ENCODE assay signal across 22 cellular contexts in genomic region chr7:24975172-24975571, GRCh38. TPM values are rescaled to one million over a fixed set of nuclear protein-coding genes. Genes with fewer than 3 reads are reported as not detected.
DNase-seq lines count a peak whose midpoint lies in the region; ATAC-seq, FAIRE-seq and TF ChIP-seq lines count a peak whose summit lies in the region.
"Had no signal": no experiment of that assay in that cellular context is flagged by ENCODE, and none has a peak within 500 bp of the region (broad histone marks: within the 10 kb centered on the region; RNA-seq: fewer than 3 reads in every experiment).

No MANE protein-coding gene starts in this region.

- H3K4me3 Mint-ChIP-seq in T-helper 17 cell: peak overlapping the region; percentile 64
- H3K4me3 Mint-ChIP-seq in activated CD4-positive, alpha-beta memory T cell treated with anti-CD3 and anti-CD28 coated beads, Interleukin-2, amount 10 ng/mL, durations not matched to agents 7 days and 5 days: no peak overlapping the region
- H3K4me3 Mint-ChIP-seq: GM23338 had no signal

- H3K14ac ChIP-seq in IMR-90 (replicated peaks; ENCODE audit: low read depth, low read length): no peak overlapping the region

- TF ChIP-seq RAD21 in IMR-90 (IDR thresholded peaks at IDR 0.05; ENCODE audit: low read length): no peak

- FAIRE-seq in keratinocyte (lab: Jason Lieb, UNC): no peak
- FAIRE-seq: D721Med, RCC 7860 had no signal

- H3K27me3 Mint-ChIP-seq in T-helper 17 cell: no peaks in the 10 kb centered on the region
- H3K27me3 Mint-ChIP-seq in activated CD4-positive, alpha-beta memory T cell treated with anti-CD3 and anti-CD28 coated beads, Interleukin-2, amount 10 ng/mL, durations not matched to agents 7 days and 5 days: no peaks in the 10 kb centered on the region
- H3K27me3 Mint-ChIP-seq: CD8-positive, alpha-beta memory T cell had no signal

- H2AFZ ChIP-seq in IMR-90 (replicated peaks; ENCODE audit: low read length, poor library complexity) (no peak overlapping the region), keratinocyte (ENCODE audit: control insufficient read depth, low read length) (no peak overlapping the region)
- H2AFZ ChIP-seq: GM23338 had no signal

- no peak for ATAC-seq in IMR-90 (ENCODE audit: low read depth)
- ATAC-seq in T-helper 17 cell: no peak
- no peak for ATAC-seq in GM18858 (IDR thresholded peaks at IDR 0.05; ENCODE audit: unreplicated experiment)
- ATAC-seq: GM23338 had no signal

- H3K4ac ChIP-seq in IMR-90 (ENCODE audit: low read depth, low read length): no peak overlapping the region; the same call in 1 of the 2 replicates

- no peak overlapping the region for H3K4me3 ChIP-seq in DOHH2 (ENCODE audit: low read length)
- no peak overlapping the region for H3K4me3 ChIP-seq in IMR-90 (ENCODE audit: insufficient read depth, low read depth, low read length)
- no peak overlapping the region for H3K4me3 ChIP-seq in keratinocyte (ENCODE audit: control insufficient read depth in 2 of 3, extremely low read depth in 1 of 3, insufficient read depth in 2 of 3, low read depth in 1 of 3, low read length in 3 of 3)
- H3K4me3 ChIP-seq: GM23338, MG63 had no signal

- intact Hi-C loops in IMR-90 (cut with micrococcal nuclease): loop anchor here (10.0 kb wide), 1 partner anchor 50 kb away; no protein-coding TSS in a partner anchor

- H3K9me3 Mint-ChIP-seq in activated CD4-positive, alpha-beta memory T cell treated with anti-CD3 and anti-CD28 coated beads, Interleukin-2, amount 10 ng/mL, durations not matched to agents 7 days and 5 days: no peaks in the 10 kb centered on the region
- H3K9me3 Mint-ChIP-seq: CD8-positive, alpha-beta memory T cell; GM23338 had no signal

- H3K4me1 ChIP-seq in DOHH2 (ENCODE audit: control insufficient read depth, low read length) (peaks cover 80% of the 10 kb centered on the region), IMR-90 (ENCODE audit: control insufficient read depth, insufficient read depth, low read length) (peaks cover 26% of the 10 kb centered on the region), keratinocyte (ENCODE audit: control insufficient read depth, extremely low read depth, insufficient read depth, low read length) (peaks cover 62% of the 10 kb centered on the region)

- H4K91ac ChIP-seq in IMR-90 (ENCODE audit: insufficient read depth, low read depth, low read length): no peak overlapping the region; the same call in 1 of the 2 replicates

- no peaks in the 10 kb centered on the region for H3K9me2 ChIP-seq in DOHH2 (replicated peaks; ENCODE audit: control insufficient read depth, low read length)

- in situ Hi-C loops in IMR-90 (cut with MboI; ENCODE audit: low sequenced_read_pairs): no loop called here

- POLR2A ChIA-PET in IMR-90 (lab: Charles Lee; ENCODE audit: unreplicated experiment): no interaction called here
- POLR2A ChIA-PET in activated CD4-positive, alpha-beta memory T cell treated with anti-CD3 and anti-CD28 coated beads, Interleukin-2, amount 10 ng/mL, durations not matched to agents 7 days and 5 days (lab: Charles Lee): no interaction called here

- no peak for DNase-seq in IMR-90
- no peak for DNase-seq in T-helper 17 cell
- DNase-seq in keratinocyte (ENCODE audit: low read depth, low spot score): no peak
- no peak for DNase-seq in DMS 273 treated with DMSO at 0.1 percent for 48 hours (lab: John Stamatoyannopoulos, UW)
- DNase-seq in activated CD4-positive, alpha-beta memory T cell treated with anti-CD3 and anti-CD28 coated beads, Interleukin-2, amount 10 ng/mL, durations not matched to agents 7 days and 5 days: no peak
- DNase-seq: C1 segment of cervical spinal cord; CD8-positive, alpha-beta memory T cell; DMS79; HCEC 1CT; KBM-7; MG63; NCI-H1048; NCI-H1436; NCI-H2029 treated with DMSO at 0.1 percent for 48 hours; NCI-H2171 treated with DMSO at 0.1 percent for 48 hours; NCI-H446; SHP77 had no signal

- H4K8ac ChIP-seq in IMR-90 (ENCODE audit: low read depth in 2 of 2, low read length in 2 of 2): no peak overlapping the region; a peak in 1 of 4 replicates

- no peak overlapping the region; the same call in 1 of the 2 replicates for H2BK120ac ChIP-seq in IMR-90 (ENCODE audit: low read depth, low read length)

- peaks cover 49% of the 10 kb centered on the region for H4K20me1 ChIP-seq in DOHH2 (ENCODE audit: control insufficient read depth, insufficient read depth, low read depth, low read length)
- peaks cover 7% of the 10 kb centered on the region for H4K20me1 ChIP-seq in IMR-90 (ENCODE audit: insufficient read depth, low read length)
- no peaks in the 10 kb centered on the region for H4K20me1 ChIP-seq in keratinocyte (ENCODE audit: control insufficient read depth, extremely low read depth, insufficient read depth, low read length)

- no peak overlapping the region for H2BK20ac ChIP-seq in IMR-90 (ENCODE audit: low read depth, low read length)

- no peak overlapping the region for H4K5ac ChIP-seq in IMR-90 (ENCODE audit: low read depth, low read length)

- peaks cover 14 to 58% of the 10 kb centered on the region in 2 experiments for H3K79me1 ChIP-seq in IMR-90 (ENCODE audit: low read depth in 1 of 2, low read length in 2 of 2)

- no peak overlapping the region for H3K18ac ChIP-seq in IMR-90 (ENCODE audit: low read depth, low read length)

- peak overlapping the region; percentile 84 for H2BK5ac ChIP-seq in IMR-90 (ENCODE audit: low read depth, low read length, poor library complexity, severe bottlenecking)

- no peak overlapping the region for H2AK9ac ChIP-seq in IMR-90 (replicated peaks; ENCODE audit: low read depth, low read length, poor library complexity)

- peak overlapping the region; percentile 84; the same call in 1 of the 2 replicates for H3K23ac ChIP-seq in IMR-90 (ENCODE audit: low read depth, low read length)

- H2BK15ac ChIP-seq in IMR-90 (ENCODE audit: low read depth, low read length): no peak overlapping the region; the same call in 2 of the 3 replicates

- no peaks in the 10 kb centered on the region for H3K36me3 Mint-ChIP-seq in T-helper 17 cell (ENCODE audit: low read depth)
- peaks cover 60% of the 10 kb centered on the region for H3K36me3 Mint-ChIP-seq in activated CD4-positive, alpha-beta memory T cell treated with anti-CD3 and anti-CD28 coated beads, Interleukin-2, amount 10 ng/mL, durations not matched to agents 7 days and 5 days (ENCODE audit: low read depth)

- H2AK5ac ChIP-seq in IMR-90 (ENCODE audit: low read depth, low read length): no peak overlapping the region

- no peak overlapping the region for H3K9ac ChIP-seq in IMR-90 (ENCODE audit: low read depth, low read length)
- H3K9ac ChIP-seq in keratinocyte (ENCODE audit: control insufficient read depth, extremely low read depth, insufficient read depth, low read length): no peak overlapping the region

- peaks cover 64% of the 10 kb centered on the region for H3K4me1 Mint-ChIP-seq in T-helper 17 cell
- H3K4me1 Mint-ChIP-seq in activated CD4-positive, alpha-beta memory T cell treated with anti-CD3 and anti-CD28 coated beads, Interleukin-2, amount 10 ng/mL, durations not matched to agents 7 days and 5 days: peaks cover 73% of the 10 kb centered on the region

- no peak overlapping the region for H3K27ac Mint-ChIP-seq in T-helper 17 cell
- H3K27ac Mint-ChIP-seq in activated CD4-positive, alpha-beta memory T cell treated with anti-CD3 and anti-CD28 coated beads, Interleukin-2, amount 10 ng/mL, durations not matched to agents 7 days and 5 days: no peak overlapping the region
- H3K27ac Mint-ChIP-seq: GM23338 had no signal

- CTCF ChIA-PET in IMR-90 (lab: Yijun Ruan, JAX): no interaction called here
- CTCF ChIA-PET in activated CD4-positive, alpha-beta memory T cell treated with anti-CD3 and anti-CD28 coated beads, Interleukin-2, amount 10 ng/mL, durations not matched to agents 7 days and 5 days (lab: Charles Lee): interaction anchor here (1.0 to 1.4 kb wide), 2 partner anchors 154 to 163 kb away, joined by 3 to 4 read pairs; no protein-coding TSS in a partner anchor

- H3K27ac ChIP-seq in DOHH2 (ENCODE audit: low read depth, low read length): no peak overlapping the region
- H3K27ac ChIP-seq in IMR-90 (ENCODE audit: insufficient read depth, low read length): no peak overlapping the region
- H3K27ac ChIP-seq in keratinocyte (ENCODE audit: control insufficient read depth, insufficient read depth, low read length): no peak overlapping the region

- dilution Hi-C loops in IMR-90 (cut with HindIII; ENCODE audit: low sequenced_read_pairs, unreplicated experiment): no loop called here
- dilution Hi-C loops in keratinocyte (cut with MboI; ENCODE audit: extremely low pct_ligation_motif_present, low sequenced_read_pairs): no loop called here

- H3F3A ChIP-seq in DOHH2 (ENCODE audit: control insufficient read depth, insufficient read depth): no peaks in the 10 kb centered on the region

- peaks cover 17% of the 10 kb centered on the region for H3K9me1 ChIP-seq in IMR-90 (ENCODE audit: insufficient read depth, low read length)
- H3K9me1 ChIP-seq in keratinocyte (ENCODE audit: control insufficient read depth, extremely low read depth, insufficient read depth, low read length): peaks cover 2% of the 10 kb centered on the region

- H3K4me2 ChIP-seq in DOHH2 (ENCODE audit: low read length) (peak overlapping the region; percentile 90; the same call in 1 of the 2 replicates), IMR-90 (ENCODE audit: low read depth, low read length) (no peak overlapping the region), keratinocyte (ENCODE audit: control insufficient read depth, extremely low read depth, insufficient read depth, low read depth, low read length) (peak overlapping the region; percentile 57)
- H3K4me2 ChIP-seq: GM23338 had no signal

- H3K27me3 ChIP-seq in DOHH2 (ENCODE audit: control insufficient read depth, low read length) (no peaks in the 10 kb centered on the region), IMR-90 (ENCODE audit: control insufficient read depth, insufficient read depth, low read length) (no peaks in the 10 kb centered on the region), keratinocyte (ENCODE audit: control insufficient read depth, extremely low read depth, insufficient read depth, low read length) (no peaks in the 10 kb centered on the region)
- H3K27me3 ChIP-seq: MG63 had no signal

- peaks cover 38% of the 10 kb centered on the region for H3K36me3 ChIP-seq in DOHH2 (ENCODE audit: control insufficient read depth, low read length)
- H3K36me3 ChIP-seq in IMR-90 (ENCODE audit: control insufficient read depth, insufficient read depth, low read length): no peaks in the 10 kb centered on the region
- H3K36me3 ChIP-seq in keratinocyte (ENCODE audit: control insufficient read depth in 2 of 2, extremely low read depth in 1 of 2, insufficient read depth in 2 of 2, low read length in 2 of 2): no peaks in the 10 kb centered on the region

- H3K9me3 ChIP-seq in DOHH2 (ENCODE audit: control insufficient read depth, insufficient read depth, low read length): no peaks in the 10 kb centered on the region
- H3K9me3 ChIP-seq in IMR-90 (ENCODE audit: control insufficient read depth, insufficient read depth, low read length): no peaks in the 10 kb centered on the region
- H3K9me3 ChIP-seq in T-helper 17 cell (ENCODE audit: control insufficient read depth, low read length, poor library complexity, severe bottlenecking): no peaks in the 10 kb centered on the region
- no peaks in the 10 kb centered on the region for H3K9me3 ChIP-seq in keratinocyte (ENCODE audit: control insufficient read depth, low read depth, low read length)

- no peak overlapping the region for H3K56ac ChIP-seq in IMR-90 (ENCODE audit: extremely low read depth, insufficient read depth, low read length)

- H3K79me2 ChIP-seq in DOHH2 (ENCODE audit: control insufficient read depth, low read length) (peaks cover 98% of the 10 kb centered on the region), keratinocyte (ENCODE audit: control insufficient read depth, insufficient read depth, low read length) (peaks cover 82% of the 10 kb centered on the region)

- BruUV-seq in IMR-90 (replicated peaks; lab: Mats Ljungman, UMichigan): no TSS peak

- no peak for TF ChIP-seq POLR2A in IMR-90 (IDR thresholded peaks at IDR 0.05; ENCODE audit: low read depth, low read length)

- TF ChIP-seq CTCF in DOHH2 (IDR thresholded peaks at IDR 0.05; ENCODE audit: low read depth, low read length, poor library complexity, severe bottlenecking) (no peak), IMR-90 (conservative IDR thresholded peaks at IDR 0.05; ENCODE audit: low read depth, low read length) (no peak), keratinocyte (optimal IDR thresholded peaks at IDR 0.05 in 1 of 3, IDR thresholded peaks at IDR 0.05 in 1 of 3, conservative IDR thresholded peaks at IDR 0.05 in 1 of 3; ENCODE audit: extremely low read depth in 1 of 3, insufficient read depth in 2 of 3, low read length in 3 of 3) (no peak)

- no CpG with 5 or more reads among the region's 3 CpGs for WGBS in IMR-90 (ENCODE audit: extremely low coverage in 2 of 2, insufficient read length in 1 of 2), 2 experiments

RNA-seq across cellular contexts. Expression of gene OSBPL3, which starts 4.8 kb away (rescaled TPM):
- total RNA-seq in IMR-90 (2012; rRNA removed) (29.9 and 30.0 TPM in 2 replicates), T-helper 17 cell (10 to 100 TPM; 54.8 to 54.9 TPM)
- polyA plus RNA-seq in IMR-90 (2012; rRNA removed) (15.4 and 18.0 TPM in 2 replicates), keratinocyte (18.3 to 36.3 TPM (median 34.0 TPM) in 3 replicates)
- 4.0 and 4.9 TPM in 2 replicates for polyA plus RNA-seq in IMR-90 (2012; cell fraction: cytosol; rRNA removed)
- 14.4 and 46.7 TPM in 2 replicates for polyA plus RNA-seq in IMR-90 (2012; cell fraction: nucleus; rRNA removed; ENCODE audit: low replicate concordance)
- 57.0 TPM for polyA plus RNA-seq in keratinocyte (2011; ENCODE audit: low read depth)
- polyA plus RNA-seq in keratinocyte (2011; cell fraction: cytosol; rRNA removed): 14.4 and 26.5 TPM in 2 replicates
- 66.2 and 74.1 TPM in 2 replicates for polyA plus RNA-seq in keratinocyte (2011; cell fraction: nucleus; rRNA removed)
- 17.2 and 26.3 TPM in 2 replicates for polyA plus RNA-seq in keratinocyte (2012; ENCODE audit: low replicate concordance)
- 18.6 to 45.3 TPM (median 25.7 TPM) in 3 replicates for polyA minus RNA-seq in keratinocyte
- polyA minus RNA-seq in keratinocyte (2011; cell fraction: cytosol; rRNA and poly(A)+ RNA removed): 23.8 TPM
- polyA minus RNA-seq in keratinocyte (2011; cell fraction: nucleus; rRNA and poly(A)+ RNA removed): 42.8 and 66.2 TPM in 2 replicates
- total RNA-seq in activated CD4-positive, alpha-beta memory T cell treated with anti-CD3 and anti-CD28 coated beads, Interleukin-2, amount 10 ng/mL, durations not matched to agents 7 days and 5 days: 10 to 100 TPM; 90.3 to 99.9 TPM
